Comparison of ENCODE assay signal across 6 cellular contexts in the genomic region with DNA sequence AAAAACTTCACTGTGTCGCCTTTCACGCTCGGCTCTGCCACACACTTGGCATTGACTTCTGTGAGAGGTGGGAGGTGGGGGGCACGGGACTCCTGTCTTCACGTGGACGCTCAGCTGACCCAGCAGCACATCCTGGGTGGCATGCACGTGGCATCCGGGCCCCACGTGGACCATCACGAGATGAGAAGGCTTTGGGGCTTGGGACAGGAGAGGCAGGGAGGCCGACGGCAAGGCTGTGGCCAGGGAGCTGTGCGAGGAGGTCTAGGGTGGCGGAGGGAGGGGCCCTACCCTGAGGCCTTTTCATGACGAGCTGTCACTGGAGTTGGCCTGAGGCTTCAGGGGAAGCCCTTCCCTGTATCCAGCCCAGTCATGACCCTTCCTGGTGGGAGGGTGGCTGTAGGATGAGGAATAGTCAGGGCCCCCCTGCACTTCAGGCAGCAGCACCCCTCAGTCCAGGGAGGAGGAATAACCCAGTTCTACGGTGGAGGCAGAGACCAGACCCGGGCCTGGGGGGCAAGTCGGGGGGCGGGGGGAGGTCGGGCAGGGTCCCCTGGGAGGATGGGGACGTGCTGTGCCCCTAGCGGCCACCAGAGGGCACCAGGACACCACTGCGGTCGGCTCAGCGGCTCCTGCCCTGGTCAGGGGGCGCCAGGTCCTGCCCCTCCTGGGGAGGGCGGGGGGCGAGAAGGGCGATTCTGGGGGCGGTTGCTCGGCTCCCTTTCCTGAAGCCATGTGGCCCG. TPM values are rescaled to one million over a fixed set of nuclear protein-coding genes. Genes with fewer than 3 reads are reported as not detected.
DNase-seq lines count a peak whose midpoint lies in the region; ATAC-seq, FAIRE-seq and TF ChIP-seq lines count a peak whose summit lies in the region.

No MANE protein-coding gene starts in this region.

- CTCF ChIA-PET in CD4-positive, alpha-beta memory T cell (lab: Charles Lee; ENCODE audit: partially characterized antibody) = interaction anchor here (0.7 to 4.7 kb wide), 17 partner anchors 9 to 309 kb away, joined by 3 to 65 read pairs (median 4); partner anchors contain the start of gene ISG15
- CTCF ChIA-PET in mammary epithelial cell (lab: Charles Lee; ENCODE audit: low non-redundant PET) = interaction anchor here (0.7 to 1.2 kb wide), 3 partner anchors 75 to 138 kb away, joined by 3 to 12 read pairs (median 9); no protein-coding TSS in a partner anchor

- no peak for TF ChIP-seq POLR2A in Peyer's patch (IDR thresholded peaks at IDR 0.05)

- ATAC-seq in pancreas = peak; percentile 61 to 92 (median 84)

- intact Hi-C loops in CD4-positive, alpha-beta memory T cell (cut with micrococcal nuclease) = loop anchor here (1.0 to 5.0 kb wide), 2 partner anchors 79 to 308 kb away; no protein-coding TSS in a partner anchor
- intact Hi-C loops in mammary epithelial cell (cut with micrococcal nuclease) = loop anchor here (1.0 to 2.0 kb wide), 3 partner anchors 80 to 309 kb away; partner anchors contain the start of gene C1orf159
- intact Hi-C loops in pancreas (cut with DNase I) = loop anchor here (2.0 to 10.0 kb wide), 4 partner anchors 79 to 301 kb away; partner anchors contain the start of gene SCNN1D (in 1 of the 3)

- dilution Hi-C loops in mammary epithelial cell (cut with HindIII; ENCODE audit: low sequenced_read_pairs) = no loop called here

- no peaks in the 10 kb centered on the region for H3K36me3 Mint-ChIP-seq in CD4-positive, alpha-beta memory T cell

- WGBS in mammary epithelial cell (ENCODE audit: low coverage, missing lambda C conversion rate) = 35% methylated on average over 21 of the region's 32 CpGs
- WGBS in pancreas, 2 donors = 19 to 20% methylated on average over 32 of the region's 32 CpGs

- POLR2A ChIA-PET in CD4-positive, alpha-beta memory T cell (lab: Charles Lee; ENCODE audit: partially characterized antibody) = no interaction called here

- no peak overlapping the region for H3K9ac ChIP-seq in mammary epithelial cell (ENCODE audit: insufficient read depth, low read length)

- H3K9me3 ChIP-seq in CD4-positive, alpha-beta memory T cell (ENCODE audit: control insufficient read depth in 1 of 2, low read length in 2 of 2) = no peaks in the 10 kb centered on the region
- H3K9me3 ChIP-seq in Peyer's patch = no peaks in the 10 kb centered on the region
- H3K9me3 ChIP-seq in mammary epithelial cell (replicated peaks; ENCODE audit: insufficient read depth, low read length) = no peaks in the 10 kb centered on the region
- H3K9me3 ChIP-seq in pancreas = no peaks in the 10 kb centered on the region

- no peak overlapping the region for H3K4me2 ChIP-seq in mammary epithelial cell (ENCODE audit: insufficient read depth, low read depth, low read length)

- H2AFZ ChIP-seq in mammary epithelial cell (ENCODE audit: low read depth, low read length) = peak overlapping the region; percentile 33

- no TSS peak for BruUV-seq in mammary epithelial cell (replicated peaks; lab: Mats Ljungman, UMichigan)

- no peaks in the 10 kb centered on the region for H3K36me3 ChIP-seq in CD4-positive, alpha-beta memory T cell (ENCODE audit: insufficient read depth, low read length)
- H3K36me3 ChIP-seq in Peyer's patch (no peaks in the 10 kb centered on the region), mammary epithelial cell (ENCODE audit: insufficient read depth, low read length) (no peaks in the 10 kb centered on the region), pancreas (no peaks in the 10 kb centered on the region)

- peak; percentile 12 to 95 (median 62) for TF ChIP-seq CTCF in Peyer's patch (IDR thresholded peaks at IDR 0.05)
- TF ChIP-seq CTCF in mammary epithelial cell (conservative IDR thresholded peaks at IDR 0.05 in 1 of 2, IDR thresholded peaks at IDR 0.05 in 1 of 2; ENCODE audit: extremely low read depth in 1 of 2, insufficient read depth in 1 of 2, low read depth in 1 of 2, low read length in 2 of 2) = peak; percentile 28 to 86
- TF ChIP-seq CTCF in pancreas (IDR thresholded peaks at IDR 0.05) = peak; percentile 82 to 96 (median 86)

- no peaks in the 10 kb centered on the region for H3K4me1 Mint-ChIP-seq in CD4-positive, alpha-beta memory T cell

- no peaks in the 10 kb centered on the region for H3K4me1 ChIP-seq in CD4-positive, alpha-beta memory T cell (ENCODE audit: insufficient read depth, low read length)
- H3K4me1 ChIP-seq in Peyer's patch (peaks cover 0 to 4% (median 0%) of the 10 kb centered on the region in 4 donors), mammary epithelial cell (ENCODE audit: insufficient read depth, low read length) (no peaks in the 10 kb centered on the region), pancreas (no peaks in the 10 kb centered on the region)

- no peak overlapping the region for H3K4me3 ChIP-seq in CD4-positive, alpha-beta memory T cell (ENCODE audit: low read length in 2 of 2)
- H3K4me3 ChIP-seq in Peyer's patch = no peak overlapping the region
- H3K4me3 ChIP-seq in mammary epithelial cell (replicated peaks in 1 of 3; ENCODE audit: insufficient read depth in 1 of 3, low read depth in 2 of 3, low read length in 3 of 3) = no peak overlapping the region
- no peak overlapping the region for H3K4me3 ChIP-seq in pancreas

- no peaks in the 10 kb centered on the region for H3K27me3 ChIP-seq in CD4-positive, alpha-beta memory T cell (ENCODE audit: insufficient read depth, low read length)
- H3K27me3 ChIP-seq in Peyer's patch = no peaks in the 10 kb centered on the region
- H3K27me3 ChIP-seq in mammary epithelial cell (ENCODE audit: insufficient read depth, low read length) = peaks cover 2% of the 10 kb centered on the region
- H3K27me3 ChIP-seq in pancreas = no peaks in the 10 kb centered on the region

- no peak overlapping the region for H3K4me3 Mint-ChIP-seq in CD4-positive, alpha-beta memory T cell

- no peak for FAIRE-seq in pancreas (lab: Jason Lieb, UNC)

- no peaks in the 10 kb centered on the region for H3K9me3 Mint-ChIP-seq in CD4-positive, alpha-beta memory T cell

- H3K27ac ChIP-seq in CD4-positive, alpha-beta memory T cell (ENCODE audit: low read depth, low read length) = no peak overlapping the region
- H3K27ac ChIP-seq in Peyer's patch = no peak overlapping the region
- H3K27ac ChIP-seq in mammary epithelial cell (ENCODE audit: insufficient read depth, low read depth, low read length) = no peak overlapping the region
- H3K27ac ChIP-seq in pancreas = no peak overlapping the region

- H3K27me3 Mint-ChIP-seq in CD4-positive, alpha-beta memory T cell = peaks cover 18 to 27% of the 10 kb centered on the region in 2 donors

- H3K79me2 ChIP-seq in mammary epithelial cell (ENCODE audit: insufficient read depth, low read length) = no peaks in the 10 kb centered on the region

- in situ Hi-C loops in mammary epithelial cell (cut with MboI; ENCODE audit: low sequenced_read_pairs in 2 of 2) = loop anchor here in 1 of 2 donors (25.0 kb wide), 1 partner anchor 303 kb away; the partner anchor contains the start of gene SCNN1D

- no peak overlapping the region for H3K27ac Mint-ChIP-seq in CD4-positive, alpha-beta memory T cell

- no peaks in the 10 kb centered on the region for H4K20me1 ChIP-seq in mammary epithelial cell (ENCODE audit: insufficient read depth, low read length)

- DNase-seq in CD4-positive, alpha-beta memory T cell = peak in 4 of 5 donors; percentile 40 to 63 (median 47)
- DNase-seq in Peyer's patch (peak; percentile 38 to 72 (median 67)), mammary epithelial cell (no peak), pancreas (peak; percentile 26 to 85 (median 60)), NCI-H774 (lab: John Stamatoyannopoulos, UW) (no peak), middle frontal gyrus (ENCODE audit: extremely low spot score, low spot score) (no peak)

RNA-seq across cellular contexts. Expression of gene PERM1, which starts 2.0 kb away (rescaled TPM):
- not detected for total RNA-seq in CD4-positive, alpha-beta memory T cell
- polyA plus RNA-seq in CD4-positive, alpha-beta memory T cell = under 1 TPM in 1 of 2 donors, not detected in 1; 0.16 TPM
- total RNA-seq in Peyer's patch (under 1 TPM in 1 of 4 donors, not detected in 3; 0.35 TPM), mammary epithelial cell (not detected), pancreas (under 1 TPM in 2 of 6 donors, not detected in 4; 0.04 to 0.32 TPM)
- polyA plus RNA-seq in mammary epithelial cell (not detected), pancreas (under 1 TPM; 0.15 to 0.35 TPM)
- polyA minus RNA-seq in mammary epithelial cell = not detected

RNA-seq across cellular contexts. Expression of gene HES4, which starts 16.0 kb away (rescaled TPM):
- total RNA-seq in CD4-positive, alpha-beta memory T cell = not detected
- polyA plus RNA-seq in CD4-positive, alpha-beta memory T cell = under 1 TPM in 1 of 2 donors, not detected in 1; 0.36 TPM
- 10 to 100 TPM in 2 of 4 donors, 1 to 10 TPM in 2; 3.9 to 12.4 (median 7.7) TPM for total RNA-seq in Peyer's patch
- total RNA-seq in mammary epithelial cell = 10 to 100 TPM in 1 of 2 donors, 1 to 10 TPM in 1; 6.4 to 24.7 TPM
- 2.1 TPM for polyA plus RNA-seq in mammary epithelial cell
- not detected for polyA minus RNA-seq in mammary epithelial cell
- total RNA-seq in pancreas = 10 to 100 TPM; 13.2 to 29.4 (median 21.3) TPM
- 10 to 100 TPM; 31.9 to 46.4 TPM for polyA plus RNA-seq in pancreas

RNA-seq across cellular contexts. Expression of gene PLEKHN1, which starts 17.6 kb away (rescaled TPM):
- 1 to 10 TPM; 2.2 to 2.9 TPM for total RNA-seq in CD4-positive, alpha-beta memory T cell
- under 1 TPM in 1 of 2 donors, not detected in 1; 0.50 TPM for polyA plus RNA-seq in CD4-positive, alpha-beta memory T cell
- total RNA-seq in Peyer's patch (under 1 TPM in 3 of 4 donors, not detected in 1; 0.40 to 0.83 (median 0.47) TPM), mammary epithelial cell (10 to 100 TPM in 1 of 2 donors, 1 to 10 TPM in 1; 4.8 to 28.6 TPM), pancreas (1 to 10 TPM in 2 of 6 donors, under 1 TPM in 4; 0.16 to 1.5 (median 0.40) TPM)
- polyA plus RNA-seq in mammary epithelial cell (4.6 TPM), pancreas (1 to 10 TPM in 1 of 2 donors, under 1 TPM in 1; 0.52 to 2.8 TPM)
- 9.7 TPM for polyA minus RNA-seq in mammary epithelial cell

RNA-seq across cellular contexts. Expression of gene KLHL17, which starts 23.5 kb away (rescaled TPM):
- total RNA-seq in CD4-positive, alpha-beta memory T cell = 10 to 100 TPM; 43.4 to 46.5 TPM
- polyA plus RNA-seq in CD4-positive, alpha-beta memory T cell = 1 to 10 TPM in 1 of 2 donors, under 1 TPM in 1; 0.89 to 1.7 TPM
- total RNA-seq in Peyer's patch (10 to 100 TPM; 14.9 to 17.0 (median 15.8) TPM), mammary epithelial cell (10 to 100 TPM in 1 of 2 donors, 1 to 10 TPM in 1; 4.3 to 18.9 TPM), pancreas (10 to 100 TPM in 1 of 6 donors, 1 to 10 TPM in 5; 3.1 to 12.0 (median 5.9) TPM)
- polyA plus RNA-seq in mammary epithelial cell (12.4 TPM), pancreas (10 to 100 TPM; 22.7 to 24.1 TPM)
- 1.4 TPM for polyA minus RNA-seq in mammary epithelial cell

RNA-seq across cellular contexts. Expression of gene NOC2L, which starts 24.9 kb away (rescaled TPM):
- total RNA-seq in CD4-positive, alpha-beta memory T cell = 10 to 100 TPM; 63.6 to 69.5 TPM
- 10 to 100 TPM; 63.0 to 67.7 TPM for polyA plus RNA-seq in CD4-positive, alpha-beta memory T cell
- total RNA-seq in Peyer's patch = 10 to 100 TPM; 18.2 to 58.6 (median 39.9) TPM
- total RNA-seq in mammary epithelial cell = 100 to 1,000 TPM in 1 of 2 donors, 10 to 100 TPM in 1; 62.0 to 124 TPM
- 84.6 TPM for polyA plus RNA-seq in mammary epithelial cell
- 96.0 TPM for polyA minus RNA-seq in mammary epithelial cell
- total RNA-seq in pancreas = 10 to 100 TPM; 23.3 to 43.9 (median 30.7) TPM
- 10 to 100 TPM; 79.3 to 86.5 TPM for polyA plus RNA-seq in pancreas

Comparison
In these comparisons a context has a peak if more than half of its experiments do, and no peak if none do; other contexts are left out.
1. DNase-seq: peak in CD4-positive, alpha-beta memory T cell (4 of 5), Peyer's patch (3 of 3) and pancreas (6 of 6); none in mammary epithelial cell (single experiment), NCI-H774 (single experiment) and middle frontal gyrus (single experiment).
2. RNA of gene HES4, which starts 16.0 kb away (total RNA-seq): 6.4 to 24.7 TPM in mammary epithelial cell, 13.2 to 29.4 TPM in pancreas and 3.9 to 12.4 TPM in Peyer's patch; not detected in CD4-positive, alpha-beta memory T cell; every median in the first group is over 4 times any median in the second.
3. Peak in every context shown above with its lines, with median percentiles within 50 percentile points of each other: CTCF ChIP-seq.